In the genomic region with DNA sequence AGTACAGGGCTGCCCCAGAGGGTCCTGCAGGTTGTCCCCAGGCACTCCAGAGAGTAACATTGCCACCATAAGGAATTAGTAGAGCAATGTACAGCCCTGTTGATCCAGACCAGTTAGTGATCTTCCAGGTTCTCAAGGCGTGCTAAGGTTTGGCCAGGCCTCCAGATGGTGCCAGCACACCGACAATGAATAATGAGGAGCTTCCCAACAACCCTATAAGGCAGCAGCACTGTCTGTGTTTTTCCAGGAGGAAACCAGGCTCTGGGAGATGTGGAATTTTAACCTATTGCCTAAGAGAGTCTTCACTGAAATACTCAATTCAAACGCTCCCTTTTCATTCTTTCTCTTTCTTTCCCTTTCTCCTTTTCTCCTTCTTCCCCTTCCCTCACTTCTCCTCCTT, we compare ENCODE assay signal across 9 cellular contexts.
DNase-seq lines count a peak whose midpoint lies in the region; ATAC-seq and TF ChIP-seq lines count a peak whose summit lies in the region.
"Had no signal": no experiment of that assay in that cellular context is flagged by ENCODE, and none has a peak within 500 bp of the region (broad histone marks: within the 10 kb centered on the region; RNA-seq: fewer than 3 reads in every experiment).

No MANE protein-coding gene starts in this region.

- peak; percentile 21 for TF ChIP-seq CTCF in foreskin fibroblast (IDR thresholded peaks at IDR 0.05; ENCODE audit: low read depth, low read length)

- no peak overlapping the region for H3K4me3 ChIP-seq in foreskin fibroblast (ENCODE audit: low read depth in 1 of 2, low read length in 2 of 2)

- H3K4me3 Mint-ChIP-seq in activated CD4-positive, alpha-beta memory T cell treated with anti-CD3 and anti-CD28 coated beads for 36 hours: no peak overlapping the region
- H3K4me3 Mint-ChIP-seq: activated naive CD8-positive, alpha-beta T cell had no signal

- CTCF ChIA-PET in activated CD4-positive, alpha-beta memory T cell treated with anti-CD3 and anti-CD28 coated beads for 36 hours (lab: Charles Lee): no interaction called here

- ATAC-seq in GM19351 (IDR thresholded peaks at IDR 0.05; ENCODE audit: unreplicated experiment): no peak
- no peak for ATAC-seq in HG03039 (IDR thresholded peaks at IDR 0.05; ENCODE audit: unreplicated experiment)

- DNase-seq in D341Med (ENCODE audit: low spot score) (peak; percentile 50), RPMI7951 (ENCODE audit: low read depth) (peak; percentile 69), foreskin fibroblast (peak; percentile 61 to 83), occipital lobe (lab: John Stamatoyannopoulos, UW) (peak; percentile 30)
- DNase-seq in activated CD4-positive, alpha-beta memory T cell treated with anti-CD3 and anti-CD28 coated beads for 36 hours: no peak
- DNase-seq in stimulated activated CD4-positive, alpha-beta T cell treated with anti-CD3 and anti-CD28 coated beads, Interleukin-12 subunit alpha, Interleukin-12 subunit beta, amount 100 ng/mL, for 4 hours: no peak

- H3K27ac Mint-ChIP-seq in activated CD4-positive, alpha-beta memory T cell treated with anti-CD3 and anti-CD28 coated beads for 36 hours: no peak overlapping the region
- H3K27ac Mint-ChIP-seq: activated naive CD8-positive, alpha-beta T cell had no signal

- POLR2A ChIA-PET in activated CD4-positive, alpha-beta memory T cell treated with anti-CD3 and anti-CD28 coated beads for 36 hours (lab: Charles Lee): no interaction called here

- H3K36me3 Mint-ChIP-seq in activated CD4-positive, alpha-beta memory T cell treated with anti-CD3 and anti-CD28 coated beads for 36 hours: peaks cover 19% of the 10 kb centered on the region

- no peaks in the 10 kb centered on the region for H3K27me3 Mint-ChIP-seq in activated CD4-positive, alpha-beta memory T cell treated with anti-CD3 and anti-CD28 coated beads for 36 hours
- H3K27me3 Mint-ChIP-seq: activated naive CD8-positive, alpha-beta T cell had no signal

- no peaks in the 10 kb centered on the region for H3K9me3 Mint-ChIP-seq in activated CD4-positive, alpha-beta memory T cell treated with anti-CD3 and anti-CD28 coated beads for 36 hours

- peaks cover 2% of the 10 kb centered on the region for H3K4me1 Mint-ChIP-seq in activated CD4-positive, alpha-beta memory T cell treated with anti-CD3 and anti-CD28 coated beads for 36 hours (ENCODE audit: low read depth)

- intact Hi-C loops in activated CD4-positive, alpha-beta memory T cell treated with anti-CD3 and anti-CD28 coated beads for 36 hours (cut with micrococcal nuclease): no loop called here

Comparison
In these comparisons a context has a peak if more than half of its experiments do, and no peak if none do; other contexts are left out.
1. DNase-seq: peak in D341Med (single experiment), RPMI7951 (single experiment), foreskin fibroblast (2 of 2) and occipital lobe (single experiment); none in activated CD4-positive, alpha-beta memory T cell treated with anti-CD3 and anti-CD28 coated beads for 36 hours (single experiment) and stimulated activated CD4-positive, alpha-beta T cell treated with anti-CD3 and anti-CD28 coated beads, Interleukin-12 subunit alpha, Interleukin-12 subunit beta, amount 100 ng/mL, for 4 hours (single experiment).